ENCODE assay signal across 16 cellular contexts in genomic region chr3:13462125-13462629, GRCh38. TPM values are rescaled to one million over a fixed set of nuclear protein-coding genes. Genes with fewer than 3 reads are reported as not detected.
DNase-seq lines count a peak whose midpoint lies in the region; ATAC-seq, FAIRE-seq and TF ChIP-seq lines count a peak whose summit lies in the region.
"Had no signal": no experiment of that assay in that cellular context is flagged by ENCODE, and none has a peak within 500 bp of the region (broad histone marks: within the 10 kb centered on the region; RNA-seq: fewer than 3 reads in every experiment).

No MANE protein-coding gene starts in this region.

- H3K36me3 ChIP-seq in left ventricle myocardium inferior = no peaks in the 10 kb centered on the region
- H3K36me3 ChIP-seq: Peyer's patch, SJSA1 had no signal

- DNase-seq in left ventricle myocardium inferior = no peak
- DNase-seq in Right ventricle myocardium superior = no peak
- DNase-seq in NB4 (ENCODE audit: low read depth) = peak; percentile 33
- DNase-seq in fibroblast of mammary gland (ENCODE audit: low read depth) = peak; percentile 21
- DNase-seq in type B pancreatic cell (ENCODE audit: extremely low spot score, unreplicated experiment) = no peak
- DNase-seq in RCC 7860 (ENCODE audit: low spot score) = no peak
- no peak for DNase-seq in GM03348 (ENCODE audit: low spot score)
- DNase-seq: GF-D8, NCI-H226 had no signal

- H3K4me1 ChIP-seq in left ventricle myocardium inferior = peaks cover 5% of the 10 kb centered on the region
- H3K4me1 ChIP-seq: A549, Peyer's patch, SJSA1 had no signal

- ATAC-seq in Right ventricle myocardium superior (ENCODE audit: poor library complexity) (no peak), GM21447 (IDR thresholded peaks at IDR 0.05; ENCODE audit: unreplicated experiment) (no peak)

- H3K9me3 ChIP-seq in left ventricle myocardium inferior (replicated peaks) = no peaks in the 10 kb centered on the region
- H3K9me3 ChIP-seq: A549, Peyer's patch, SJSA1 had no signal

- H3K27ac Mint-ChIP-seq in type B pancreatic cell = no peak overlapping the region

- TF ChIP-seq POLR2A in NB4 (IDR thresholded peaks at IDR 0.05; ENCODE audit: extremely low read depth, insufficient read length) = no peak

- no peaks in the 10 kb centered on the region for H3K36me3 Mint-ChIP-seq in type B pancreatic cell
- H3K36me3 Mint-ChIP-seq: CD14-positive monocyte had no signal

- H3K27me3 ChIP-seq in left ventricle myocardium inferior (ENCODE audit: low read depth) = peaks cover 19% of the 10 kb centered on the region
- H3K27me3 ChIP-seq: Peyer's patch had no signal

- H3K4me1 Mint-ChIP-seq in type B pancreatic cell (ENCODE audit: unreplicated experiment) = peaks cover 16% of the 10 kb centered on the region

- peak overlapping the region; percentile 32 for H3K4me3 Mint-ChIP-seq in type B pancreatic cell
- H3K4me3 Mint-ChIP-seq: B cell, CD14-positive monocyte had no signal

- FAIRE-seq in RCC 7860 (lab: Jason Lieb, UNC) = no peak
- FAIRE-seq: A549 had no signal

- intact Hi-C loops in left ventricle myocardium inferior (cut with micrococcal nuclease) = no loop called here
- intact Hi-C loops in Right ventricle myocardium superior (cut with DNase I) = no loop called here

- H3K27me3 Mint-ChIP-seq in type B pancreatic cell = peaks cover 6% of the 10 kb centered on the region

- H3K9me3 Mint-ChIP-seq in type B pancreatic cell = no peaks in the 10 kb centered on the region

- peak overlapping the region; percentile 68 for H3K27ac ChIP-seq in left ventricle myocardium inferior (replicated peaks)
- H3K27ac ChIP-seq: A549, HL-60, Peyer's patch, SJSA1 had no signal

- H3K4me3 ChIP-seq in left ventricle myocardium inferior (no peak overlapping the region), NB4 (ENCODE audit: low read depth, low read length) (no peak overlapping the region), fibroblast of mammary gland (ENCODE audit: control insufficient read depth, low read depth, low read length) (no peak overlapping the region)
- H3K4me3 ChIP-seq: A549, Peyer's patch, SJSA1 had no signal

- no peak for TF ChIP-seq CTCF in left ventricle myocardium inferior (IDR thresholded peaks at IDR 0.05; ENCODE audit: borderline replicate concordance)
- no peak for TF ChIP-seq CTCF in NB4 (IDR thresholded peaks at IDR 0.05; ENCODE audit: low read depth, low read length)
- no peak for TF ChIP-seq CTCF in fibroblast of mammary gland (conservative IDR thresholded peaks at IDR 0.05; ENCODE audit: control insufficient read depth, insufficient read depth, low read depth, low read length)
- no peak for TF ChIP-seq CTCF in type B pancreatic cell (conservative IDR thresholded peaks at IDR 0.05)

RNA-seq across cellular contexts. Expression of gene HDAC11, which starts 17.9 kb away (rescaled TPM):
- 34.3 TPM for total RNA-seq in left ventricle myocardium inferior
- 40.7 TPM for total RNA-seq in Right ventricle myocardium superior
- total RNA-seq in type B pancreatic cell (ENCODE audit: low replicate concordance) = 21.9 and 26.1 TPM in 2 replicates

RNA-seq across cellular contexts. Expression of gene NUP210, which starts 42.1 kb away (rescaled TPM):
- 2.8 TPM for total RNA-seq in left ventricle myocardium inferior
- 2.7 TPM for total RNA-seq in Right ventricle myocardium superior
- total RNA-seq in type B pancreatic cell (ENCODE audit: low replicate concordance) = 21.6 and 26.5 TPM in 2 replicates

Comparison
In these comparisons a context has a peak if more than half of its experiments do, and no peak if none do; other contexts are left out.
1. DNase-seq: peak in NB4 (single experiment) and fibroblast of mammary gland (single experiment); none in left ventricle myocardium inferior (single experiment), Right ventricle myocardium superior (single experiment), type B pancreatic cell (single experiment), RCC 7860 (single experiment) and GM03348 (single experiment).